9 cellular contexts compared by ENCODE assay signal in genomic region chr2:60560734-60561649, GRCh38. TPM values are rescaled to one million over a fixed set of nuclear protein-coding genes. Genes with fewer than 3 reads are reported as not detected.
A peak's percentile ranks its signal among the peaks of the same experiment; 100 is the strongest.
DNase-seq lines count a peak whose midpoint lies in the region; ATAC-seq and TF ChIP-seq lines count a peak whose summit lies in the region.
"Had no signal": no experiment of that assay in that cellular context is flagged by ENCODE, and none has a peak within 500 bp of the region (broad histone marks: within the 10 kb centered on the region; RNA-seq: fewer than 3 reads in every experiment).

No MANE protein-coding gene starts in this region.

- H3K36me3 Mint-ChIP-seq in stimulated activated effector memory CD8-positive, alpha-beta T cell treated with anti-CD3 and anti-CD28 coated beads, Interleukin-12 subunit alpha, Interleukin-12 subunit beta, amount 100 ng/mL, for 72 hours = no peaks in the 10 kb centered on the region
- H3K36me3 Mint-ChIP-seq: IgD-negative memory B cell had no signal

- peaks cover 0 to 15% (median 0%) of the 10 kb centered on the region in 4 donors for H3K4me1 ChIP-seq in Peyer's patch

- H3K27ac ChIP-seq in Peyer's patch = no peak overlapping the region

- no peaks in the 10 kb centered on the region for H3K9me3 Mint-ChIP-seq in stimulated activated effector memory CD8-positive, alpha-beta T cell treated with anti-CD3 and anti-CD28 coated beads, Interleukin-12 subunit alpha, Interleukin-12 subunit beta, amount 100 ng/mL, for 72 hours
- H3K9me3 Mint-ChIP-seq: IgD-negative memory B cell had no signal

- H3K4me3 ChIP-seq in Peyer's patch = no peak overlapping the region
- H3K4me3 ChIP-seq in fibroblast of the aortic adventitia (ENCODE audit: low read depth, low read length) = no peak overlapping the region

- TF ChIP-seq POLR2A in Peyer's patch (IDR thresholded peaks at IDR 0.05) = no peak

- no peaks in the 10 kb centered on the region for H3K27me3 ChIP-seq in Peyer's patch

- H3K4me3 Mint-ChIP-seq in stimulated activated effector memory CD8-positive, alpha-beta T cell treated with anti-CD3 and anti-CD28 coated beads, Interleukin-12 subunit alpha, Interleukin-12 subunit beta, amount 100 ng/mL, for 72 hours = no peak overlapping the region

- DNase-seq in AG09319 (ENCODE audit: extremely low read depth, low read depth) (no peak), Peyer's patch (no peak), fibroblast of the aortic adventitia (ENCODE audit: low read depth) (peak; percentile 37), retina (no peak), cerebellar nuclear complex (lab: John Stamatoyannopoulos, UW) (no peak)
- no peak for DNase-seq in stimulated activated effector memory CD8-positive, alpha-beta T cell treated with anti-CD3 and anti-CD28 coated beads, Interleukin-12 subunit alpha, Interleukin-12 subunit beta, amount 100 ng/mL, for 72 hours (ENCODE audit: low spot score in 2 of 2)

- TF ChIP-seq CTCF in AG09319 (IDR thresholded peaks at IDR 0.05; ENCODE audit: low read depth, low read length) (peak; percentile 47), GM12874 (IDR thresholded peaks at IDR 0.05; ENCODE audit: insufficient read depth, low read depth, low read length) (peak; percentile 46; the same call in 1 of the 2 replicates), Peyer's patch (IDR thresholded peaks at IDR 0.05) (peak in 5 of 6 experiments; percentile 45 to 60 (median 56)), fibroblast of the aortic adventitia (IDR thresholded peaks at IDR 0.05; ENCODE audit: insufficient read depth, low read length) (peak; percentile 51)

- no peaks in the 10 kb centered on the region for H3K36me3 ChIP-seq in Peyer's patch

- ATAC-seq in HG02981 (IDR thresholded peaks at IDR 0.05; ENCODE audit: unreplicated experiment) = peak; percentile 53
- peak; percentile 65 for ATAC-seq in stimulated activated effector memory CD8-positive, alpha-beta T cell treated with anti-CD3 and anti-CD28 coated beads, Interleukin-12 subunit alpha, Interleukin-12 subunit beta, amount 100 ng/mL, for 72 hours

- no peaks in the 10 kb centered on the region for H3K9me3 ChIP-seq in Peyer's patch

- no peak overlapping the region for H3K27ac Mint-ChIP-seq in stimulated activated effector memory CD8-positive, alpha-beta T cell treated with anti-CD3 and anti-CD28 coated beads, Interleukin-12 subunit alpha, Interleukin-12 subunit beta, amount 100 ng/mL, for 72 hours

- peaks cover 12% of the 10 kb centered on the region for H3K4me1 Mint-ChIP-seq in stimulated activated effector memory CD8-positive, alpha-beta T cell treated with anti-CD3 and anti-CD28 coated beads, Interleukin-12 subunit alpha, Interleukin-12 subunit beta, amount 100 ng/mL, for 72 hours

RNA-seq across cellular contexts. Expression of gene BCL11A, which starts 7.5 kb away (rescaled TPM):
- total RNA-seq in Peyer's patch (10 to 100 TPM; 35.4 to 94.9 (median 68.8) TPM), fibroblast of the aortic adventitia (ENCODE audit: low replicate concordance) (0.09 TPM in 1 of 2 replicates, not detected in the other)

Comparison
In these comparisons a context has a peak if more than half of its experiments do, and no peak if none do; other contexts are left out.
1. RNA of gene BCL11A, which starts 7.5 kb away (total RNA-seq): 35.4 to 94.9 TPM in Peyer's patch; 0.09 TPM in fibroblast of the aortic adventitia; every median in the first group is over 10 times any median in the second.
2. Peak in every context shown above with its lines, with median percentiles within 50 percentile points of each other: CTCF ChIP-seq.